ENCODE assay signal across 11 cellular contexts in the genomic region with DNA sequence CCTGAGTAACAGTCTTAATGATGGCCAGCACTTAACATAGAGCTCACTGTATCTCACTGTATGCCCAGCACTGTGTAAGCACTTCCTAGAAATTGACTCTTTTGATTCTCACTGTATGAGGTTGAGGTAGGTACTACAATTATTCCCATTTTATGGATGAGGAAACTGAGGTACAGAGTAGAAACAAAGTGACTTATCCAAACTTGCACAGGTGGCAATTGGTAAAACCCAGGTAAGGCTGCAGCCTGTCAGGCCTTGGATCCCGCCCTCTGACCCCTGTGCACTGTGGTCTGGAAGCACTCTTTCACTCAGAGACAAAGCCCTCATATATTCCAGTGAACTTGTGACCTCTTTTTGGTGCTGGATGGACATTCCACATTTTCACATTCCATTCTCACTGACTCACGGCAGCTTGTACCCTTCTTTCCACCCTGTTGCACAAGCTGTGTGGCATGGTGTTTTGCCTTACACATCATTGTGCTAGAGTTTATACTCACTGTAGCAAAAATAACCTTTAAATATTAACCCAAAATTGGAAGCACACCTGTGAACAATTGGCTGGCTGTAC. TPM values are rescaled to one million over a fixed set of nuclear protein-coding genes. Genes with fewer than 3 reads are reported as not detected.
DNase-seq lines count a peak whose midpoint lies in the region; ATAC-seq and TF ChIP-seq lines count a peak whose summit lies in the region.
"Had no signal": no experiment of that assay in that cellular context is flagged by ENCODE, and none has a peak within 500 bp of the region (broad histone marks: within the 10 kb centered on the region; RNA-seq: fewer than 3 reads in every experiment).

No MANE protein-coding gene starts in this region.

- no TSS peak for BruUV-seq in OCI-LY7 (replicated peaks; lab: Mats Ljungman, UMichigan)

- intact Hi-C loops in OCI-LY7 (cut with micrococcal nuclease; ENCODE audit: unreplicated experiment): no loop called here
- intact Hi-C loops in uterus (cut with DNase I; ENCODE audit: low total_unique reads): no loop called here

- CTCF ChIA-PET in OCI-LY7 (lab: Charles Lee; ENCODE audit: unreplicated experiment): no interaction called here

- H3K79me2 ChIP-seq in OCI-LY7 (ENCODE audit: insufficient read depth, low read depth, low read length): no peaks in the 10 kb centered on the region

- H3K4me1 ChIP-seq in OCI-LY7 (ENCODE audit: insufficient read depth, low read length, poor library complexity, severe bottlenecking): no peaks in the 10 kb centered on the region
- H3K4me1 ChIP-seq in uterus: no peaks in the 10 kb centered on the region
- H3K4me1 ChIP-seq: breast epithelium had no signal

- POLR2A ChIA-PET in OCI-LY7 (lab: Charles Lee): no interaction called here

- peak; percentile 92 for DNase-seq in Caki2 (ENCODE audit: low read depth)
- peak; percentile 90 for DNase-seq in RPMI7951 (ENCODE audit: low read depth)
- DNase-seq in fibroblast of pulmonary artery (ENCODE audit: low read depth): peak; percentile 96
- DNase-seq in omental fat pad (ENCODE audit: low spot score): no peak
- no peak for DNase-seq in OCI-LY7 (ENCODE audit: low spot score)
- DNase-seq in uterus: no peak
- no peak for DNase-seq in erythroblast (lab: John Stamatoyannopoulos, UW)
- DNase-seq in NCI-H2081 (lab: John Stamatoyannopoulos, UW): no peak
- DNase-seq: DMS79 treated with DMSO at 0.1 percent for 48 hours, NCI-H446 had no signal

- H3K27ac ChIP-seq in OCI-LY7 (ENCODE audit: low read depth, low read length, poor library complexity, severe bottlenecking) (no peak overlapping the region), uterus (no peak overlapping the region)
- H3K27ac ChIP-seq: breast epithelium had no signal

- no peak overlapping the region for H3K4me2 ChIP-seq in OCI-LY7 (ENCODE audit: low read length)

- H3K9me2 ChIP-seq in OCI-LY7 (ENCODE audit: insufficient read depth, low read length): no peaks in the 10 kb centered on the region

- in situ Hi-C loops in Caki2 (cut with HindIII; ENCODE audit: low pct_unique_long_range_greater_than_20kb, low sequenced_read_pairs): no loop called here

- TF ChIP-seq POLR2A in uterus (IDR thresholded peaks at IDR 0.05): no peak
- TF ChIP-seq POLR2A in erythroblast (IDR thresholded peaks at IDR 0.05; ENCODE audit: low read length): no peak

- H3K27me3 ChIP-seq in uterus: no peaks in the 10 kb centered on the region
- H3K27me3 ChIP-seq: breast epithelium had no signal

- H2AFZ ChIP-seq in OCI-LY7 (ENCODE audit: low read length): no peak overlapping the region

- TF ChIP-seq CTCF in fibroblast of pulmonary artery (IDR thresholded peaks at IDR 0.05; ENCODE audit: low read length, missing control alignments) (no peak), omental fat pad (IDR thresholded peaks at IDR 0.05) (no peak), OCI-LY7 (conservative IDR thresholded peaks at IDR 0.05; ENCODE audit: low read length) (no peak), uterus (IDR thresholded peaks at IDR 0.05) (no peak)

- H3K4me3 ChIP-seq in fibroblast of pulmonary artery (replicated peaks; ENCODE audit: low read depth, low read length): no peak overlapping the region
- H3K4me3 ChIP-seq in OCI-LY7 (ENCODE audit: low read depth, low read length, poor library complexity, severe bottlenecking): no peak overlapping the region
- H3K4me3 ChIP-seq in uterus: no peak overlapping the region
- H3K4me3 ChIP-seq: breast epithelium had no signal

- peak; percentile 64 for ATAC-seq in omental fat pad (ENCODE audit: low FRiP score)

- H4K20me1 ChIP-seq in OCI-LY7 (ENCODE audit: insufficient read depth, low read length): no peaks in the 10 kb centered on the region

- H3K36me3 ChIP-seq in OCI-LY7 (ENCODE audit: insufficient read depth, low read length): no peaks in the 10 kb centered on the region
- no peaks in the 10 kb centered on the region for H3K36me3 ChIP-seq in uterus
- H3K36me3 ChIP-seq: breast epithelium had no signal

- H3K9me3 ChIP-seq in OCI-LY7 (ENCODE audit: low read length) (no peaks in the 10 kb centered on the region), uterus (no peaks in the 10 kb centered on the region)
- H3K9me3 ChIP-seq: breast epithelium had no signal

RNA-seq across cellular contexts. Expression of a gene that starts 21.7 kb away (rescaled TPM):
- total RNA-seq in Caki2 (2014; rRNA removed; shearing (Covaris generic); ENCODE audit: low replicate concordance): 4.7 TPM in 1 of 2 replicates, not detected in the other
- 0.24 and 0.49 TPM in 2 replicates for total RNA-seq in RPMI7951 (2014; rRNA removed; shearing (Covaris generic))
- under 1 TPM in 2 of 4 donors, not detected in 2; 0.44 to 0.46 TPM for total RNA-seq in omental fat pad
- total RNA-seq in OCI-LY7 (2014; rRNA removed; shearing (Covaris generic)): not detected in 2 replicates
- not detected in 2 replicates for total RNA-seq in OCI-LY7 (2022)
- total RNA-seq in uterus: under 1 TPM in 1 of 4 donors, not detected in 3; 0.55 TPM

Comparison
In these comparisons a context has a peak if more than half of its experiments do, and no peak if none do; other contexts are left out.
1. DNase-seq: peak in Caki2 (single experiment), RPMI7951 (single experiment) and fibroblast of pulmonary artery (single experiment); none in omental fat pad (single experiment), OCI-LY7 (single experiment), uterus (0 of 2), erythroblast (0 of 2) and NCI-H2081 (0 of 2).